In genomic region chr11:113179181-113179701, GRCh38 we compare ENCODE assay signal across 26 cellular contexts.
A peak's percentile ranks its signal among the peaks of the same experiment; 100 is the strongest.
DNase-seq lines count a peak whose midpoint lies in the region; ATAC-seq and TF ChIP-seq lines count a peak whose summit lies in the region.
"Had no signal": no experiment of that assay in that cellular context is flagged by ENCODE, and none has a peak within 500 bp of the region (broad histone marks: within the 10 kb centered on the region; RNA-seq: fewer than 3 reads in every experiment).

No MANE protein-coding gene starts in this region.

- H3K27ac ChIP-seq in endodermal cell (ENCODE audit: low read depth, low read length) (peak overlapping the region; percentile 61), spleen (no peak overlapping the region), ascending aorta (no peak overlapping the region)
- H3K27ac ChIP-seq: A549, esophagus squamous epithelium, gastrocnemius medialis, GM23248, lower lobe of right lung, Peyer's patch, SJSA1, stomach, transverse colon had no signal

- peaks cover 19% of the 10 kb centered on the region for H3K4me1 Mint-ChIP-seq in endodermal cell
- H3K4me1 Mint-ChIP-seq in naive thymus-derived CD8-positive, alpha-beta T cell, result no peaks in the 10 kb centered on the region
- H3K4me1 Mint-ChIP-seq: activated naive CD8-positive, alpha-beta T cell treated with anti-CD3 and anti-CD28 coated beads for 36 hours; activated T-helper 17 cell treated with anti-CD3 and anti-CD28 coated beads, Interleukin-2, amount 50 U/mL, for 72 hours; T-helper 17 cell had no signal

- no peaks in the 10 kb centered on the region for H3K9me3 Mint-ChIP-seq in endodermal cell
- no peaks in the 10 kb centered on the region for H3K9me3 Mint-ChIP-seq in naive thymus-derived CD8-positive, alpha-beta T cell
- H3K9me3 Mint-ChIP-seq: activated naive CD8-positive, alpha-beta T cell treated with anti-CD3 and anti-CD28 coated beads for 36 hours; activated T-helper 17 cell treated with anti-CD3 and anti-CD28 coated beads, Interleukin-2, amount 50 U/mL, for 72 hours had no signal

- ATAC-seq in left ventricle myocardium superior (peak; percentile 45), Right ventricle myocardium inferior (no peak)
- ATAC-seq in naive thymus-derived CD8-positive, alpha-beta T cell, result no peak
- ATAC-seq: A549; activated T-helper 17 cell treated with anti-CD3 and anti-CD28 coated beads, Interleukin-2, amount 50 U/mL, for 72 hours; gastrocnemius medialis; lower lobe of right lung; right cardiac atrium; T-helper 17 cell had no signal

- no peak for TF ChIP-seq POLR2A in spleen (IDR thresholded peaks at IDR 0.05)

- H3K9ac ChIP-seq in endodermal cell (ENCODE audit: extremely low read depth, low read length, poor library complexity, severe bottlenecking), result no peak overlapping the region
- H3K9ac ChIP-seq: GM23248 had no signal

- H3K36me3 ChIP-seq in endodermal cell (ENCODE audit: control insufficient read depth, insufficient read depth, low read length), result no peaks in the 10 kb centered on the region
- no peaks in the 10 kb centered on the region for H3K36me3 ChIP-seq in spleen
- no peaks in the 10 kb centered on the region for H3K36me3 ChIP-seq in ascending aorta
- H3K36me3 ChIP-seq: esophagus squamous epithelium, gastrocnemius medialis, lower lobe of right lung, Peyer's patch, SJSA1, stomach, transverse colon had no signal

- H3K36me3 Mint-ChIP-seq in endodermal cell (ENCODE audit: low read depth), result no peaks in the 10 kb centered on the region
- H3K36me3 Mint-ChIP-seq in naive thymus-derived CD8-positive, alpha-beta T cell, result no peaks in the 10 kb centered on the region
- H3K36me3 Mint-ChIP-seq: activated naive CD8-positive, alpha-beta T cell treated with anti-CD3 and anti-CD28 coated beads for 36 hours had no signal

- H3K27me3 Mint-ChIP-seq in endodermal cell (ENCODE audit: insufficient read depth), result peaks cover 2% of the 10 kb centered on the region
- H3K27me3 Mint-ChIP-seq in naive thymus-derived CD8-positive, alpha-beta T cell, result peaks cover 11 to 51% (median 13%) of the 10 kb centered on the region in 5 donors

- TF ChIP-seq CTCF in endodermal cell (conservative IDR thresholded peaks at IDR 0.05), result no peak
- no peak for TF ChIP-seq CTCF in spleen (IDR thresholded peaks at IDR 0.05 in 8 of 11, conservative IDR thresholded peaks at IDR 0.05 in 3 of 11)
- TF ChIP-seq CTCF in ascending aorta (IDR thresholded peaks at IDR 0.05), result no peak

- no peak overlapping the region for H3K4me3 Mint-ChIP-seq in endodermal cell
- no peak overlapping the region for H3K4me3 Mint-ChIP-seq in naive thymus-derived CD8-positive, alpha-beta T cell
- H3K4me3 Mint-ChIP-seq: activated naive CD8-positive, alpha-beta T cell treated with anti-CD3 and anti-CD28 coated beads for 36 hours; activated T-helper 17 cell treated with anti-CD3 and anti-CD28 coated beads, Interleukin-2, amount 50 U/mL, for 72 hours; T-helper 17 cell had no signal

- intact Hi-C loops in left ventricle myocardium superior (cut with micrococcal nuclease) (no loop called here), Right ventricle myocardium inferior (cut with DNase I) (no loop called here), spleen (cut with DNase I; ENCODE audit: low total_unique reads) (no loop called here), ascending aorta (cut with DNase I) (no loop called here)

- H3K9me3 ChIP-seq in endodermal cell (ENCODE audit: control insufficient read depth, low read length) (no peaks in the 10 kb centered on the region), spleen (no peaks in the 10 kb centered on the region), ascending aorta (no peaks in the 10 kb centered on the region)
- H3K9me3 ChIP-seq: A549, esophagus squamous epithelium, gastrocnemius medialis, lower lobe of right lung, Peyer's patch, SJSA1, stomach, transverse colon had no signal

- H3K4me1 ChIP-seq in endodermal cell (ENCODE audit: control insufficient read depth, insufficient read depth, low read length) (peaks cover 13% of the 10 kb centered on the region), spleen (no peaks in the 10 kb centered on the region), ascending aorta (peaks cover 0 to 4% of the 10 kb centered on the region in 2 donors)
- H3K4me1 ChIP-seq: A549, Caco-2, lower lobe of right lung, Peyer's patch, transverse colon had no signal

- H3K4me3 ChIP-seq in endodermal cell (ENCODE audit: low read length) (no peak overlapping the region), spleen (no peak overlapping the region), ascending aorta (no peak overlapping the region)
- H3K4me3 ChIP-seq: A549, esophagus squamous epithelium, gastrocnemius medialis, GM23248, lower lobe of right lung, Peyer's patch, SJSA1, stomach, transverse colon had no signal

- 43 to 73% methylated on average over 1 to 2 of the region's 2 CpGs for WGBS in endodermal cell (ENCODE audit: insufficient coverage in 1 of 2, insufficient read length in 1 of 2), 2 experiments
- 76 to 94% (median 88%) methylated on average over 2 of the region's 2 CpGs for WGBS in spleen, 5 donors

- POLR2A ChIA-PET in naive thymus-derived CD8-positive, alpha-beta T cell (lab: Charles Lee), result no interaction called here

- no peak overlapping the region for H3K27ac Mint-ChIP-seq in endodermal cell
- no peak overlapping the region for H3K27ac Mint-ChIP-seq in naive thymus-derived CD8-positive, alpha-beta T cell
- H3K27ac Mint-ChIP-seq: activated naive CD8-positive, alpha-beta T cell treated with anti-CD3 and anti-CD28 coated beads for 36 hours; activated T-helper 17 cell treated with anti-CD3 and anti-CD28 coated beads, Interleukin-2, amount 50 U/mL, for 72 hours; T-helper 17 cell had no signal

- H3K27me3 ChIP-seq in endodermal cell (ENCODE audit: control insufficient read depth, insufficient read depth, low read length, poor library complexity, severe bottlenecking) (no peaks in the 10 kb centered on the region), spleen (replicated peaks in 1 of 7) (peaks cover 0 to 3% (median 0%) of the 10 kb centered on the region in 7 donors), ascending aorta (no peaks in the 10 kb centered on the region)
- H3K27me3 ChIP-seq: gastrocnemius medialis, Peyer's patch, SJSA1, stomach, transverse colon had no signal

- DNase-seq in left ventricle myocardium superior, result no peak
- no peak for DNase-seq in Right ventricle myocardium inferior (ENCODE audit: missing footprints)
- peak; percentile 7 for DNase-seq in NCI-H774 (lab: John Stamatoyannopoulos, UW)
- DNase-seq in endodermal cell, result peak; percentile 65
- DNase-seq in spleen, result no peak
- no peak for DNase-seq in activated CD4-positive, alpha-beta T cell treated with anti-CD3 and anti-CD28 coated beads for 4 hours
- DNase-seq in naive thymus-derived CD8-positive, alpha-beta T cell, result no peak
- no peak for DNase-seq in ascending aorta (ENCODE audit: low spot score in 2 of 2)
- DNase-seq: activated CD4-positive, alpha-beta T cell treated with anti-CD3 and anti-CD28 coated beads, Interleukin-2, amount 50 U/mL, for 1 hour; activated CD8-positive, alpha-beta memory T cell treated with anti-CD3 and anti-CD28 coated beads, Interleukin-2, amount 50 U/mL, for 4 hours; activated naive CD8-positive, alpha-beta T cell treated with anti-CD3 and anti-CD28 coated beads for 36 hours; Caco-2; esophagus squamous epithelium; gastrocnemius medialis; GM23248; lower lobe of right lung; NCI-H1048; occipital lobe; Peyer's patch; right cardiac atrium; stomach; T-helper 17 cell; transverse colon had no signal

Comparison
In these comparisons a context has a peak if more than half of its experiments do, and no peak if none do; other contexts are left out.
1. DNase-seq: peak in NCI-H774 (single experiment) and endodermal cell (single experiment); none in left ventricle myocardium superior (single experiment), Right ventricle myocardium inferior (single experiment), spleen (single experiment), activated CD4-positive, alpha-beta T cell treated with anti-CD3 and anti-CD28 coated beads for 4 hours (0 of 2), naive thymus-derived CD8-positive, alpha-beta T cell (0 of 10) and ascending aorta (0 of 2).